Comparison of ENCODE assay signal across 35 cellular contexts in the genomic region with DNA sequence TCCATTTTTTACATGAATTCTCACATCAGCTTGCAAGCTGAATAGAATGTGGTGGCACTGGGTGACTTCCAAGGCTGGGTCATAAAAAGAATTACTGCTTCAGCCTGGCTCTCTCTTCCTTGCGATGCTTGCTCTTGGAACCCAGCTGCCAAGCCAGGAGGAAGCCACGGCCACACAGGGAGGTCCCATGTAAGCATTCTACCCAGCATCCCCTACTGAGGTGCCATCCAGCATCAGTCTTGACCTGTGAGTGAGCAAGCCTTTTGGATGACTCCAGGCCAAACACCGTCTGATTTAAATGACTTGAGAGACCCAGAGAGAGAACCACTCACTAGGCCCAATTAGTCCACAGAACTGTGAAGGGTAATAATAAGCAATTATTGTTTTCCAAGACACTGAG.
"Had no signal": no experiment of that assay in that cellular context is flagged by ENCODE, and none has a peak within 500 bp of the region (broad histone marks: within the 10 kb centered on the region; RNA-seq: fewer than 3 reads in every experiment).

No MANE protein-coding gene starts in this region.

- H3K4me3 ChIP-seq: MG63 had no signal

- H3K27me3 ChIP-seq: MG63 had no signal

- H3K36me3 ChIP-seq: MG63 had no signal

- H3K27ac ChIP-seq: KMS-11 had no signal

- H3K9me3 ChIP-seq: MG63 had no signal

- H3K4me2 ChIP-seq: KMS-11 had no signal

- DNase-seq: Karpas-422, Kasumi-1, MG63, MM.1S, MV-4-11, NCI-H1048, NCI-H1092, NCI-H1092 treated with DMSO at 0.1 percent for 48 hours, NCI-H1105, NCI-H1105 treated with DMSO at 0.1 percent for 48 hours, NCI-H1417, NCI-H1417 treated with DMSO at 0.1 percent for 48 hours, NCI-H1436, NCI-H1436 treated with DMSO at 0.1 percent for 48 hours, NCI-H146, NCI-H1694, NCI-H1694 treated with DMSO at 0.1 percent for 48 hours, NCI-H187, NCI-H187 treated with DMSO at 0.1 percent for 48 hours, NCI-H1930, NCI-H2029, NCI-H2029 treated with DMSO at 0.1 percent for 48 hours, NCI-H2081, NCI-H2081 treated with DMSO at 0.1 percent for 48 hours, NCI-H2107, NCI-H2171, NCI-H2171 treated with DMSO at 0.1 percent for 48 hours, NCI-H2227 treated with DMSO at 0.1 percent for 48 hours, NCI-H226, NCI-H345, NCI-H446, NCI-H446 treated with DMSO at 0.1 percent for 48 hours, NCI-H510A, NCI-H510A treated with DMSO at 0.1 percent for 48 hours had no signal

- H3K9ac ChIP-seq: KMS-11 had no signal
